In genomic region chr3:48503406-48504050, GRCh38 we compare ENCODE assay signal across 8 cellular contexts. TPM values are rescaled to one million over a fixed set of nuclear protein-coding genes. Genes with fewer than 3 reads are reported as not detected.
DNase-seq lines count a peak whose midpoint lies in the region; ATAC-seq and TF ChIP-seq lines count a peak whose summit lies in the region.

No MANE protein-coding gene starts in this region.

- POLR2A ChIA-PET in activated CD8-positive, alpha-beta T cell treated with anti-CD3 and anti-CD28 coated beads for 36 hours (lab: Charles Lee) = interaction anchor here (1.3 to 2.2 kb wide), 4 partner anchors 12 to 38 kb away, joined by 4 to 11 read pairs (median 6); a partner anchor contains a TSS

- CTCF ChIA-PET in activated CD8-positive, alpha-beta T cell treated with anti-CD3 and anti-CD28 coated beads for 36 hours (lab: Charles Lee) = interaction anchor here (1.3 to 3.7 kb wide), 3 partner anchors 63 to 103 kb away, joined by 3 to 20 read pairs (median 4); no protein-coding TSS in a partner anchor

- DNase-seq in DMS 273 (lab: John Stamatoyannopoulos, UW; ENCODE audit: unreplicated experiment) (peak; percentile 23), DMS 273 treated with DMSO at 0.1 percent for 48 hours (lab: John Stamatoyannopoulos, UW) (no peak), glutamatergic neuron (peak; percentile 43), posterior cingulate gyrus (peak in 6 of 10 donors; percentile 21 to 81 (median 50)), H4 (ENCODE audit: low spot score) (no peak), GF-D8 (lab: John Stamatoyannopoulos, UW) (no peak)
- peak; percentile 37 for DNase-seq in activated CD8-positive, alpha-beta T cell treated with anti-CD3 and anti-CD28 coated beads for 36 hours

- H3K27ac Mint-ChIP-seq in activated CD8-positive, alpha-beta T cell treated with anti-CD3 and anti-CD28 coated beads for 36 hours = peak overlapping the region; percentile 64
- no peak overlapping the region for H3K27ac Mint-ChIP-seq in glutamatergic neuron (ENCODE audit: unreplicated experiment)

- H3K4me3 Mint-ChIP-seq in activated CD8-positive, alpha-beta T cell treated with anti-CD3 and anti-CD28 coated beads for 36 hours = peak overlapping the region; percentile 74
- H3K4me3 Mint-ChIP-seq in glutamatergic neuron (ENCODE audit: unreplicated experiment) = peak overlapping the region; percentile 62

- no peak for ATAC-seq in activated CD8-positive, alpha-beta T cell treated with anti-CD3 and anti-CD28 coated beads for 36 hours
- no peak for ATAC-seq in HG03095 (IDR thresholded peaks at IDR 0.05; ENCODE audit: unreplicated experiment)

- peaks cover 41% of the 10 kb centered on the region for H3K4me1 Mint-ChIP-seq in activated CD8-positive, alpha-beta T cell treated with anti-CD3 and anti-CD28 coated beads for 36 hours (ENCODE audit: low read depth)
- peaks cover 17% of the 10 kb centered on the region for H3K4me1 Mint-ChIP-seq in glutamatergic neuron (ENCODE audit: low read depth, unreplicated experiment)

- H3K9me3 Mint-ChIP-seq in activated CD8-positive, alpha-beta T cell treated with anti-CD3 and anti-CD28 coated beads for 36 hours = no peaks in the 10 kb centered on the region
- H3K9me3 Mint-ChIP-seq in glutamatergic neuron (ENCODE audit: unreplicated experiment) = peaks cover 9% of the 10 kb centered on the region

- peaks cover 2% of the 10 kb centered on the region for H3K36me3 Mint-ChIP-seq in activated CD8-positive, alpha-beta T cell treated with anti-CD3 and anti-CD28 coated beads for 36 hours (ENCODE audit: low read depth)
- H3K36me3 Mint-ChIP-seq in glutamatergic neuron (ENCODE audit: unreplicated experiment) = peaks cover 3% of the 10 kb centered on the region

- intact Hi-C loops in activated CD8-positive, alpha-beta T cell treated with anti-CD3 and anti-CD28 coated beads for 36 hours (cut with micrococcal nuclease) = no loop called here
- intact Hi-C loops in posterior cingulate gyrus (cut with DNase I) = loop anchor here (5.0 kb wide), 1 partner anchor 36 kb away; a partner anchor contains a TSS

- TF ChIP-seq CTCF in activated CD8-positive, alpha-beta T cell treated with anti-CD3 and anti-CD28 coated beads for 36 hours (IDR thresholded peaks at IDR 0.05) = no peak
- TF ChIP-seq CTCF in glutamatergic neuron (IDR thresholded peaks at IDR 0.05; ENCODE audit: partially characterized antibody, unreplicated experiment) = no peak

- H3K27me3 Mint-ChIP-seq in activated CD8-positive, alpha-beta T cell treated with anti-CD3 and anti-CD28 coated beads for 36 hours = no peaks in the 10 kb centered on the region
- peaks cover 7% of the 10 kb centered on the region for H3K27me3 Mint-ChIP-seq in glutamatergic neuron (ENCODE audit: unreplicated experiment)

RNA-seq across cellular contexts. Expression of gene SHISA5, which starts 0.4 kb away (rescaled TPM):
- total RNA-seq in activated CD8-positive, alpha-beta T cell treated with anti-CD3 and anti-CD28 coated beads for 36 hours = 10 to 100 TPM; 65.9 to 71.4 TPM
- total RNA-seq in glutamatergic neuron (ENCODE audit: unreplicated experiment) = 261 TPM
- total RNA-seq in H4 (2014; rRNA removed; shearing (Covaris generic)) = 100 and 108 TPM in 2 replicates

RNA-seq across cellular contexts. Expression of gene PFKFB4, which starts 53.1 kb away (rescaled TPM):
- total RNA-seq in activated CD8-positive, alpha-beta T cell treated with anti-CD3 and anti-CD28 coated beads for 36 hours = 10 to 100 TPM; 90.8 to 94.0 TPM
- 40.3 TPM for total RNA-seq in glutamatergic neuron (ENCODE audit: unreplicated experiment)
- 4.8 and 5.2 TPM in 2 replicates for total RNA-seq in H4 (2014; rRNA removed; shearing (Covaris generic))

RNA-seq across cellular contexts. Expression of gene ATRIP, which starts 57.0 kb away (rescaled TPM):
- total RNA-seq in activated CD8-positive, alpha-beta T cell treated with anti-CD3 and anti-CD28 coated beads for 36 hours = 10 to 100 TPM; 12.4 to 15.0 TPM
- total RNA-seq in glutamatergic neuron (ENCODE audit: unreplicated experiment) = 15.8 TPM
- 5.3 and 5.7 TPM in 2 replicates for total RNA-seq in H4 (2014; rRNA removed; shearing (Covaris generic))

Comparison
In these comparisons a context has a peak if more than half of its experiments do, and no peak if none do; other contexts are left out.
1. DNase-seq: peak in DMS 273 (single experiment), activated CD8-positive, alpha-beta T cell treated with anti-CD3 and anti-CD28 coated beads for 36 hours (single experiment), glutamatergic neuron (single experiment) and posterior cingulate gyrus (6 of 10); none in DMS 273 treated with DMSO at 0.1 percent for 48 hours (single experiment), H4 (single experiment) and GF-D8 (single experiment).